13 cellular contexts compared by ENCODE assay signal in genomic region chr12:121404734-121405133, GRCh38. TPM values are rescaled to one million over a fixed set of nuclear protein-coding genes. Genes with fewer than 3 reads are reported as not detected.
DNase-seq lines count a peak whose midpoint lies in the region; TF ChIP-seq lines count a peak whose summit lies in the region.
"Had no signal": no experiment of that assay in that cellular context is flagged by ENCODE, and none has a peak within 500 bp of the region (broad histone marks: within the 10 kb centered on the region; RNA-seq: fewer than 3 reads in every experiment).

No MANE protein-coding gene starts in this region.

- intact Hi-C loops in tibial artery (cut with DNase I; ENCODE audit: low total_unique reads): loop anchor here (5.0 kb wide), 1 partner anchor 52 kb away; the partner anchor contains the start of gene ANAPC5

- no peaks in the 10 kb centered on the region for H3K27me3 ChIP-seq in H7 (ENCODE audit: control insufficient read depth, insufficient read depth, low read length)
- peaks cover 0 to 2% of the 10 kb centered on the region in 2 donors for H3K27me3 ChIP-seq in tibial artery
- H3K27me3 ChIP-seq: BLaER1 had no signal

- H3K27ac ChIP-seq in tibial artery: no peak overlapping the region
- H3K27ac ChIP-seq: BLaER1, parathyroid adenoma had no signal

- H3K9me3 ChIP-seq in tibial artery: no peaks in the 10 kb centered on the region
- H3K9me3 ChIP-seq: BLaER1 had no signal

- peaks cover 7% of the 10 kb centered on the region for H3K36me3 ChIP-seq in H7 (replicated peaks; ENCODE audit: control insufficient read depth, insufficient read depth, low read length)
- peaks cover 8 to 42% (median 9%) of the 10 kb centered on the region in 3 donors for H3K36me3 ChIP-seq in tibial artery

- H3K4me1 ChIP-seq in tibial artery: peaks cover 0 to 18% (median 8%) of the 10 kb centered on the region in 4 donors
- H3K4me1 ChIP-seq: parathyroid adenoma had no signal

- no peak overlapping the region for H3K4me3 ChIP-seq in fibroblast of villous mesenchyme (ENCODE audit: low read depth, low read length)
- no peak overlapping the region for H3K4me3 ChIP-seq in H7 (ENCODE audit: insufficient read depth, low read depth, low read length)
- H3K4me3 ChIP-seq in tibial artery: no peak overlapping the region
- H3K4me3 ChIP-seq: BLaER1 had no signal

- no peak for TF ChIP-seq CTCF in fibroblast of villous mesenchyme (IDR thresholded peaks at IDR 0.05; ENCODE audit: insufficient read depth, low read depth, low read length)
- TF ChIP-seq CTCF in tibial artery (IDR thresholded peaks at IDR 0.05): no peak

- DNase-seq in DMS153 treated with DMSO at 0.1 percent for 48 hours (lab: John Stamatoyannopoulos, UW; ENCODE audit: unreplicated experiment) (peak; percentile 55), NCI-H1436 (lab: John Stamatoyannopoulos, UW) (peak; percentile 79), NCI-H82 treated with DMSO at 0.1 percent for 48 hours (lab: John Stamatoyannopoulos, UW; ENCODE audit: unreplicated experiment) (peak; percentile 32), fibroblast of villous mesenchyme (ENCODE audit: low read depth) (peak; percentile 18), D341Med (ENCODE audit: low spot score) (no peak), H7 (no peak), tibial artery (no peak)
- no peak for DNase-seq in activated CD4-positive, alpha-beta T cell treated with anti-CD3 and anti-CD28 coated beads, Interleukin-2, amount 50 U/mL, for 4 hours
- DNase-seq: activated CD4-positive, alpha-beta T cell treated with anti-CD3 and anti-CD28 coated beads for 1 hour; cortex of kidney; SIG-M5 had no signal

RNA-seq across cellular contexts. Expression of gene RNF34, which starts 4.8 kb away (rescaled TPM):
- total RNA-seq in fibroblast of villous mesenchyme: 46.7 and 52.7 TPM in 2 replicates
- 77.2 and 82.4 TPM in 2 replicates for total RNA-seq in H7 (2014; rRNA removed; shearing (Covaris generic))

RNA-seq across cellular contexts. Expression of gene ANAPC5, which starts 52.5 kb away (rescaled TPM):
- 148 and 180 TPM in 2 replicates for total RNA-seq in fibroblast of villous mesenchyme
- 161 and 167 TPM in 2 replicates for total RNA-seq in H7 (2014; rRNA removed; shearing (Covaris generic))

Comparison
In these comparisons a context has a peak if more than half of its experiments do, and no peak if none do; other contexts are left out.
1. DNase-seq: peak in DMS153 treated with DMSO at 0.1 percent for 48 hours (single experiment), NCI-H1436 (single experiment), NCI-H82 treated with DMSO at 0.1 percent for 48 hours (single experiment) and fibroblast of villous mesenchyme (single experiment); none in activated CD4-positive, alpha-beta T cell treated with anti-CD3 and anti-CD28 coated beads, Interleukin-2, amount 50 U/mL, for 4 hours (0 of 2), D341Med (single experiment), H7 (single experiment) and tibial artery (0 of 2).